In genomic region chr2:24491626-24492282, GRCh38 we compare ENCODE assay signal across 8 cellular contexts. TPM values are rescaled to one million over a fixed set of nuclear protein-coding genes. Genes with fewer than 3 reads are reported as not detected.
A peak's percentile ranks its signal among the peaks of the same experiment; 100 is the strongest.
DNase-seq lines count a peak whose midpoint lies in the region; ATAC-seq and TF ChIP-seq lines count a peak whose summit lies in the region.

No MANE protein-coding gene starts in this region.

- peaks cover 52% of the 10 kb centered on the region for H3K4me1 Mint-ChIP-seq in activated naive CD8-positive, alpha-beta T cell treated with anti-CD3 and anti-CD28 coated beads, Interleukin-2, amount 50 U/mL, for 24 hours

- peak overlapping the region; percentile 85 to 100 (median 94) for H3K4me3 ChIP-seq in BLaER1 treated with 17β-estradiol and CSF1 and Interleukin-3, amounts not matched to agents 10 nM and 100 nM
- H3K4me3 ChIP-seq in psoas muscle (peak overlapping the region; percentile 86), uterus (peak overlapping the region; percentile 67 to 86)

- H3K27ac Mint-ChIP-seq in activated naive CD8-positive, alpha-beta T cell treated with anti-CD3 and anti-CD28 coated beads, Interleukin-2, amount 50 U/mL, for 24 hours, result peak overlapping the region; percentile 29

- peaks cover 11 to 51% (median 38%) of the 10 kb centered on the region in 11 experiments; a peak in 19 of 22 replicates for H4K20me1 ChIP-seq in BLaER1 treated with 17β-estradiol and CSF1 and Interleukin-3, amounts not matched to agents 10 nM and 100 nM

- H3K27me3 Mint-ChIP-seq in activated naive CD8-positive, alpha-beta T cell treated with anti-CD3 and anti-CD28 coated beads, Interleukin-2, amount 50 U/mL, for 24 hours, result no peaks in the 10 kb centered on the region

- H3K27me3 ChIP-seq in BLaER1 treated with 17β-estradiol and CSF1 and Interleukin-3, amounts not matched to agents 10 nM and 100 nM, result peaks cover 0 to 15% (median 9%) of the 10 kb centered on the region in 11 experiments; a peak in 8 of 22 replicates
- no peaks in the 10 kb centered on the region for H3K27me3 ChIP-seq in psoas muscle (ENCODE audit: insufficient read depth in 3 of 3, low read length in 2 of 3)
- no peaks in the 10 kb centered on the region for H3K27me3 ChIP-seq in uterus

- H3K4me2 ChIP-seq in BLaER1 treated with 17β-estradiol and CSF1 and Interleukin-3, amounts not matched to agents 10 nM and 100 nM, result peak overlapping the region; percentile 85 to 98 (median 93)

- no peaks in the 10 kb centered on the region for H3K9me3 Mint-ChIP-seq in activated naive CD8-positive, alpha-beta T cell treated with anti-CD3 and anti-CD28 coated beads, Interleukin-2, amount 50 U/mL, for 24 hours

- no peaks in the 10 kb centered on the region for H3K9me3 ChIP-seq in BLaER1 treated with 17β-estradiol and CSF1 and Interleukin-3, amounts not matched to agents 10 nM and 100 nM (replicated peaks in 1 of 11)
- H3K9me3 ChIP-seq in psoas muscle, result no peaks in the 10 kb centered on the region
- no peaks in the 10 kb centered on the region for H3K9me3 ChIP-seq in uterus

- TF ChIP-seq POLR2A in uterus (IDR thresholded peaks at IDR 0.05), result no peak

- H3K36me3 Mint-ChIP-seq in activated naive CD8-positive, alpha-beta T cell treated with anti-CD3 and anti-CD28 coated beads, Interleukin-2, amount 50 U/mL, for 24 hours (ENCODE audit: low read depth), result no peaks in the 10 kb centered on the region

- peak overlapping the region; percentile 89 to 99 (median 92) for H3K9ac ChIP-seq in BLaER1 treated with 17β-estradiol and CSF1 and Interleukin-3, amounts not matched to agents 10 nM and 100 nM

- peak overlapping the region; percentile 74 for H3K4me3 Mint-ChIP-seq in activated naive CD8-positive, alpha-beta T cell treated with anti-CD3 and anti-CD28 coated beads, Interleukin-2, amount 50 U/mL, for 24 hours

- TF ChIP-seq CTCF in psoas muscle (IDR thresholded peaks at IDR 0.05), result no peak
- peak in 1 of 4 experiments; percentile 7 for TF ChIP-seq CTCF in uterus (IDR thresholded peaks at IDR 0.05)

- DNase-seq in SK-N-DZ (ENCODE audit: low spot score) (peak; percentile 58), left ventricle myocardium superior (peak; percentile 77), psoas muscle (peak; percentile 66 to 81), uterus (peak; percentile 40 to 59)
- peak; percentile 59 for DNase-seq in activated naive CD8-positive, alpha-beta T cell treated with anti-CD3 and anti-CD28 coated beads, Interleukin-2, amount 50 U/mL, for 24 hours

- 0 to 1% (median 0%) methylated on average over 36 to 79 of the region's 80 CpGs for WGBS in psoas muscle, 3 donors

- ATAC-seq in GM19438 (IDR thresholded peaks at IDR 0.05; ENCODE audit: low read depth, unreplicated experiment) (peak; percentile 34), HG03558 (IDR thresholded peaks at IDR 0.05; ENCODE audit: extremely low read depth, unreplicated experiment) (peak; percentile 23), left ventricle myocardium superior (peak; percentile 57), psoas muscle (peak; percentile 38 to 69 (median 56))
- ATAC-seq in activated naive CD8-positive, alpha-beta T cell treated with anti-CD3 and anti-CD28 coated beads, Interleukin-2, amount 50 U/mL, for 24 hours, result peak; percentile 34

- peak overlapping the region; percentile 83 to 95 (median 89) for H3K27ac ChIP-seq in BLaER1 treated with 17β-estradiol and CSF1 and Interleukin-3, amounts not matched to agents 10 nM and 100 nM
- peak overlapping the region; percentile 94 for H3K27ac ChIP-seq in psoas muscle
- peak overlapping the region; percentile 96 for H3K27ac ChIP-seq in uterus

- intact Hi-C loops in left ventricle myocardium superior (cut with micrococcal nuclease) (no loop called here), psoas muscle (cut with DNase I) (loop anchor here (2.0 to 10.0 kb wide), 5 partner anchors 35 to 173 kb away; no protein-coding TSS in a partner anchor), uterus (cut with DNase I; ENCODE audit: low total_unique reads) (no loop called here)

- H3K4me1 ChIP-seq in BLaER1 treated with 17β-estradiol and CSF1 and Interleukin-3, amounts not matched to agents 10 nM and 100 nM, result peaks cover 29 to 59% (median 36%) of the 10 kb centered on the region in 10 experiments
- H3K4me1 ChIP-seq in psoas muscle, result peaks cover 41% of the 10 kb centered on the region
- no peaks in the 10 kb centered on the region for H3K4me1 ChIP-seq in uterus

- no peaks in the 10 kb centered on the region for H3K36me3 ChIP-seq in BLaER1 treated with 17β-estradiol and CSF1 and Interleukin-3, amounts not matched to agents 10 nM and 100 nM
- no peaks in the 10 kb centered on the region for H3K36me3 ChIP-seq in psoas muscle (ENCODE audit: insufficient read depth in 1 of 2, low read depth in 1 of 2)
- no peaks in the 10 kb centered on the region for H3K36me3 ChIP-seq in uterus

RNA-seq across cellular contexts. Expression of gene NCOA1, which starts 0.7 kb away (rescaled TPM):
- polyA plus RNA-seq in SK-N-DZ (2014; cell fraction: cytosol; rRNA removed), result 3.2 and 3.5 TPM in 2 replicates
- 2.8 and 6.8 TPM in 2 replicates for polyA plus RNA-seq in SK-N-DZ (2014; cell fraction: nucleus; rRNA removed)
- total RNA-seq in left ventricle myocardium superior (34.3 TPM), psoas muscle (10 to 100 TPM; 44.2 to 78.1 (median 53.9) TPM), uterus (10 to 100 TPM; 38.7 to 88.5 (median 62.0) TPM)
- 10 to 100 TPM; 12.8 to 23.0 (median 19.1) TPM for polyA plus RNA-seq in psoas muscle

Comparison
In these comparisons a context has a peak if more than half of its experiments do, and no peak if none do; other contexts are left out.
1. Peak in every context shown above with its lines: DNase-seq, ATAC-seq, H3K4me3 ChIP-seq and H3K27ac ChIP-seq.
2. intact Hi-C loops: an anchor here in psoas muscle (2.0 to 10.0 kb wide); none called in left ventricle myocardium superior and uterus.